In the genomic region with DNA sequence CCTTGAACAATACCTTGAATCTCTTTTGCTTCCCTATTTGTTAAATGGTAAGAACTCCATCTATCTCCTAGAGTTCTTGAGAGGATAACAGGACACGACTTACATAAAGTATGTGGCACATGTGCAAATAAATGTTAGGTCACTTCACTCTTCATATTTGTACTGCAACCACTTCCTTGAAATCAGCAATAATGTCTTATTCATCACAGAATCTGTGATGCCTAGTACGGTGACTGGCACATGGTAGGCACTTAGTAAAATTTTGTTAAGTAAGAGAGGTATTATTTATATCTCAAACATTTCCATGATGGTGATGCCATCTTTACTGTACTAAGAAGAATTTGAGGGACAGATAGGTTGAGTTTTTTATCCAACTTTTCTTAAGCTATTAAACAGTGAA, we compare ENCODE assay signal across 24 cellular contexts.
"Had no signal": no experiment of that assay in that cellular context is flagged by ENCODE, and none has a peak within 500 bp of the region (broad histone marks: within the 10 kb centered on the region; RNA-seq: fewer than 3 reads in every experiment).

No MANE protein-coding gene starts in this region.

- H3K4me3 ChIP-seq: breast epithelium, colonic mucosa, dorsolateral prefrontal cortex, esophagus squamous epithelium, heart left ventricle, right lobe of liver, skin epidermis, transverse colon had no signal

- ATAC-seq: effector memory CD8-positive, alpha-beta T cell; heart left ventricle; left colon; right lobe of liver; stimulated activated memory B cell treated with anti-CD40 and anti-IgM and Interleukin-4, amounts not matched to agents 10 μg/mL and 1 μg/mL and 100 μg/mL, for 72 hours had no signal

- H3K27ac ChIP-seq: breast epithelium, colonic mucosa, dorsolateral prefrontal cortex, esophagus squamous epithelium, heart left ventricle, right lobe of liver, skin epidermis, transverse colon had no signal

- H3K4me1 ChIP-seq: breast epithelium, colonic mucosa, right lobe of liver, transverse colon had no signal

- FAIRE-seq: urothelium cell line had no signal

- H3K9me3 ChIP-seq: breast epithelium, colonic mucosa, esophagus squamous epithelium, heart left ventricle, right lobe of liver, transverse colon had no signal

- H3K4me3 Mint-ChIP-seq: activated B cell treated with CpG ODN at 0.5 μM for 24 hours; activated CD4-positive, alpha-beta memory T cell treated with anti-CD3 and anti-CD28 coated beads, Interleukin-2, amount 10 ng/mL, durations not matched to agents 7 days and 5 days; activated naive CD8-positive, alpha-beta T cell treated with anti-CD3 and anti-CD28 coated beads, Interleukin-2, amount 10 ng/mL, durations not matched to agents 7 days and 5 days; activated T-helper 1 cell treated with anti-CD3 and anti-CD28 coated beads, Interleukin-12 subunit alpha, Interleukin-12 subunit beta, Interleukin-2, Interleukin-4 antibody, amounts not matched to agents 30 ng/mL and 10 ng/mL and 1 ng/mL, durations not matched to agents 14 hours and 24 hours and 36 hours; effector memory CD8-positive, alpha-beta T cell; memory B cell; stimulated activated memory B cell treated with anti-CD40 and anti-IgM and Interleukin-4, amounts not matched to agents 10 μg/mL and 1 μg/mL and 100 μg/mL, for 72 hours had no signal

- H3K27ac Mint-ChIP-seq: activated CD4-positive, alpha-beta memory T cell treated with anti-CD3 and anti-CD28 coated beads, Interleukin-2, amount 10 ng/mL, durations not matched to agents 7 days and 5 days; activated naive CD8-positive, alpha-beta T cell treated with anti-CD3 and anti-CD28 coated beads, Interleukin-2, amount 10 ng/mL, durations not matched to agents 7 days and 5 days; activated T-helper 1 cell treated with anti-CD3 and anti-CD28 coated beads, Interleukin-12 subunit alpha, Interleukin-12 subunit beta, Interleukin-2, Interleukin-4 antibody, amounts not matched to agents 30 ng/mL and 10 ng/mL and 1 ng/mL, durations not matched to agents 14 hours and 24 hours and 36 hours had no signal

- H3K27me3 ChIP-seq: breast epithelium, colonic mucosa, dorsolateral prefrontal cortex, esophagus squamous epithelium, heart left ventricle, right lobe of liver, transverse colon had no signal

- H3K9me3 Mint-ChIP-seq: activated B cell treated with CpG ODN at 0.5 μM for 24 hours; activated naive CD8-positive, alpha-beta T cell treated with anti-CD3 and anti-CD28 coated beads, Interleukin-2, amount 10 ng/mL, durations not matched to agents 7 days and 5 days; activated T-helper 1 cell treated with anti-CD3 and anti-CD28 coated beads, Interleukin-12 subunit alpha, Interleukin-12 subunit beta, Interleukin-2, Interleukin-4 antibody, amounts not matched to agents 30 ng/mL and 10 ng/mL and 1 ng/mL, durations not matched to agents 14 hours and 24 hours and 36 hours; effector memory CD8-positive, alpha-beta T cell; memory B cell; stimulated activated memory B cell treated with anti-CD40 and anti-IgM and Interleukin-4, amounts not matched to agents 10 μg/mL and 1 μg/mL and 100 μg/mL, for 72 hours had no signal

- DNase-seq: activated B cell treated with CpG ODN at 0.5 μM for 24 hours; activated CD4-positive, alpha-beta memory T cell treated with anti-CD3 and anti-CD28 coated beads, Interleukin-2, amount 10 ng/mL, durations not matched to agents 7 days and 5 days; activated CD4-positive, alpha-beta T cell treated with anti-CD3 and anti-CD28 coated beads for 48 hours; activated gamma-delta T cell; activated naive CD8-positive, alpha-beta T cell treated with anti-CD3 and anti-CD28 coated beads, Interleukin-2, amount 10 ng/mL, durations not matched to agents 7 days and 5 days; amniotic stem cell; colonic mucosa; dorsolateral prefrontal cortex; effector memory CD8-positive, alpha-beta T cell; esophagus squamous epithelium; heart left ventricle; islet precursor cell; left colon; occipital lobe; right lobe of liver; stimulated activated CD4-positive, alpha-beta T cell treated with anti-CD3 and anti-CD28 coated beads, Interleukin-2, amount 100 ng/mL, for 24 hours; T-helper 9 cell; transverse colon had no signal

- H3K27me3 Mint-ChIP-seq: activated B cell treated with CpG ODN at 0.5 μM for 24 hours; activated CD4-positive, alpha-beta memory T cell treated with anti-CD3 and anti-CD28 coated beads, Interleukin-2, amount 10 ng/mL, durations not matched to agents 7 days and 5 days; activated naive CD8-positive, alpha-beta T cell treated with anti-CD3 and anti-CD28 coated beads, Interleukin-2, amount 10 ng/mL, durations not matched to agents 7 days and 5 days; effector memory CD8-positive, alpha-beta T cell; memory B cell; stimulated activated memory B cell treated with anti-CD40 and anti-IgM and Interleukin-4, amounts not matched to agents 10 μg/mL and 1 μg/mL and 100 μg/mL, for 72 hours had no signal

- H3K36me3 ChIP-seq: breast epithelium, colonic mucosa, right lobe of liver, transverse colon had no signal
